ENCODE assay signal across 10 cellular contexts in the genomic region with DNA sequence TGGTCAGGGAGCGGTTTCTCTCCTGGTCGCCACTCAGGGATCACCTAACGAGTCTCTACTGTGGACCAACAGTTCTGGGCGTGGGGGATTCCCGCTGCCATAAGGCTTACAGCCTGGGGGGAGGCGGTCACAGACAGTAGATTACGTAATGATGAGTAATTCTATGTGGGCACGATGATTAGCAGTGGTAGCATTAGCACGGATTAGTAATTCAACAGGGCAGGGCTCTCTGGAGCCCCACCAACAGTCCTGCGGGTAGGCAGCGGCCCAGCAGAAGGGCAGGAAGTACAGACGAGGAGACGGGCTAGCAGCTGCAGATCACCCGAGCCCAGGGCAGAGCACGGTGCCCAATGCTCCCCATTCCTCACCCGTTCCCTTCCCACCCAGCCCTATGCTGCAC. TPM values are rescaled to one million over a fixed set of nuclear protein-coding genes. Genes with fewer than 3 reads are reported as not detected.
DNase-seq lines count a peak whose midpoint lies in the region; ATAC-seq and TF ChIP-seq lines count a peak whose summit lies in the region.
"Had no signal": no experiment of that assay in that cellular context is flagged by ENCODE, and none has a peak within 500 bp of the region (broad histone marks: within the 10 kb centered on the region; RNA-seq: fewer than 3 reads in every experiment).

No MANE protein-coding gene starts in this region.

- intact Hi-C loops in heart right ventricle (cut with DNase I): no loop called here
- intact Hi-C loops in gastrocnemius medialis (cut with DNase I; ENCODE audit: low total_unique reads): no loop called here

- H3K9me3 ChIP-seq in SK-N-SH (no peaks in the 10 kb centered on the region), heart right ventricle (no peaks in the 10 kb centered on the region), gastrocnemius medialis (no peaks in the 10 kb centered on the region)

- H3K36me3 ChIP-seq in SK-N-SH (replicated peaks in 1 of 2; ENCODE audit: control insufficient read depth in 1 of 2, insufficient read depth in 2 of 2, low read length in 1 of 2) (no peaks in the 10 kb centered on the region), heart right ventricle (no peaks in the 10 kb centered on the region), gastrocnemius medialis (no peaks in the 10 kb centered on the region)

- TF ChIP-seq EP300 in SK-N-SH (IDR thresholded peaks at IDR 0.05; ENCODE audit: borderline replicate concordance in 1 of 2, low read depth in 1 of 2, low read length in 1 of 2): no peak

- H3K4me2 ChIP-seq in SK-N-SH: peak overlapping the region; percentile 62; the same call in 1 of the 2 replicates

- TF ChIP-seq RAD21 in SK-N-SH (IDR thresholded peaks at IDR 0.05; ENCODE audit: low read length): no peak

- H3K27ac ChIP-seq in SK-N-SH (ENCODE audit: low read depth in 2 of 2, low read length in 1 of 2) (peak overlapping the region in 1 of 2 experiments; percentile 70; a peak in 2 of 4 replicates), heart right ventricle (peak overlapping the region in 1 of 10 donors; percentile 17), gastrocnemius medialis (no peak overlapping the region)
- H3K27ac ChIP-seq: 22Rv1 had no signal

- H3F3A ChIP-seq in SK-N-SH (replicated peaks; ENCODE audit: insufficient read depth): peaks cover 6% of the 10 kb centered on the region

- H3K9me3 Mint-ChIP-seq in stimulated activated memory B cell treated with anti-CD40 and anti-IgM and Interleukin-4, amounts not matched to agents 10 μg/mL and 1 μg/mL and 100 μg/mL, for 72 hours: no peaks in the 10 kb centered on the region
- H3K9me3 Mint-ChIP-seq: mesothelial cell of epicardium had no signal

- H3K9me2 ChIP-seq in SK-N-SH: no peaks in the 10 kb centered on the region

- H3K27me3 ChIP-seq in SK-N-SH (ENCODE audit: insufficient read depth) (no peaks in the 10 kb centered on the region), heart right ventricle (no peaks in the 10 kb centered on the region), gastrocnemius medialis (no peaks in the 10 kb centered on the region)

- TF ChIP-seq CTCF in SK-N-SH (IDR thresholded peaks at IDR 0.05): no peak
- no peak for TF ChIP-seq CTCF in heart right ventricle (IDR thresholded peaks at IDR 0.05)
- TF ChIP-seq CTCF in gastrocnemius medialis (IDR thresholded peaks at IDR 0.05 in 4 of 5, conservative IDR thresholded peaks at IDR 0.05 in 1 of 5): no peak

- POLR2A ChIA-PET in SK-N-SH (lab: Yijun Ruan, JAX): no interaction called here

- no peak overlapping the region for H3K4me3 Mint-ChIP-seq in stimulated activated memory B cell treated with anti-CD40 and anti-IgM and Interleukin-4, amounts not matched to agents 10 μg/mL and 1 μg/mL and 100 μg/mL, for 72 hours
- H3K4me3 Mint-ChIP-seq: mesothelial cell of epicardium had no signal

- ATAC-seq in heart right ventricle (peak in 5 of 8 donors; percentile 18 to 55 (median 25)), gastrocnemius medialis (no peak)
- ATAC-seq in stimulated activated memory B cell treated with anti-CD40 and anti-IgM and Interleukin-4, amounts not matched to agents 10 μg/mL and 1 μg/mL and 100 μg/mL, for 72 hours: peak; percentile 2

- peak overlapping the region; percentile 46; the same call in 1 of the 2 replicates for H3K9ac ChIP-seq in SK-N-SH

- H3K79me2 ChIP-seq in SK-N-SH (ENCODE audit: insufficient read depth): no peaks in the 10 kb centered on the region

- 11% methylated on average over 7 of the region's 16 CpGs for WGBS in SK-N-SH (ENCODE audit: low lambda C conversion rate)
- 64 to 68% methylated on average over 16 of the region's 16 CpGs for WGBS in heart right ventricle, 2 donors

- H3K27ac Mint-ChIP-seq in stimulated activated memory B cell treated with anti-CD40 and anti-IgM and Interleukin-4, amounts not matched to agents 10 μg/mL and 1 μg/mL and 100 μg/mL, for 72 hours: no peak overlapping the region
- H3K27ac Mint-ChIP-seq: mesothelial cell of epicardium had no signal

- CTCF ChIA-PET in SK-N-SH (lab: Yijun Ruan, JAX): no interaction called here

- no peak for TF ChIP-seq POLR2A in gastrocnemius medialis (IDR thresholded peaks at IDR 0.05)

- no peak overlapping the region for H2AFZ ChIP-seq in SK-N-SH (ENCODE audit: low read depth)

- H3K4me1 Mint-ChIP-seq in stimulated activated memory B cell treated with anti-CD40 and anti-IgM and Interleukin-4, amounts not matched to agents 10 μg/mL and 1 μg/mL and 100 μg/mL, for 72 hours: no peaks in the 10 kb centered on the region
- H3K4me1 Mint-ChIP-seq: mesothelial cell of epicardium had no signal

- in situ Hi-C loops in gastrocnemius medialis (cut with MboI; ENCODE audit: low sequenced_read_pairs in 4 of 4): no loop called here

- no peaks in the 10 kb centered on the region for H3K36me3 Mint-ChIP-seq in stimulated activated memory B cell treated with anti-CD40 and anti-IgM and Interleukin-4, amounts not matched to agents 10 μg/mL and 1 μg/mL and 100 μg/mL, for 72 hours
- H3K36me3 Mint-ChIP-seq: mesothelial cell of epicardium had no signal

- H3K4me1 ChIP-seq in SK-N-SH (ENCODE audit: control insufficient read depth in 1 of 2, insufficient read depth in 2 of 2, low read depth in 1 of 2, low read length in 1 of 2) (peaks cover 0 to 12% of the 10 kb centered on the region in 2 experiments; a peak in 3 of 4 replicates), heart right ventricle (peaks cover 2 to 26% (median 14%) of the 10 kb centered on the region in 9 donors), gastrocnemius medialis (no peaks in the 10 kb centered on the region)

- H3K27me3 Mint-ChIP-seq in stimulated activated memory B cell treated with anti-CD40 and anti-IgM and Interleukin-4, amounts not matched to agents 10 μg/mL and 1 μg/mL and 100 μg/mL, for 72 hours: peaks cover 36% of the 10 kb centered on the region

- DNase-seq in DMS 273 (lab: John Stamatoyannopoulos, UW; ENCODE audit: unreplicated experiment) (peak; percentile 31), DMS 273 treated with DMSO at 0.1 percent for 48 hours (lab: John Stamatoyannopoulos, UW) (no peak), SK-N-SH (no peak), heart right ventricle (no peak), mesenteric fat pad (ENCODE audit: low spot score) (no peak), gastrocnemius medialis (no peak)
- DNase-seq in activated naive CD4-positive, alpha-beta T cell (lab: John Stamatoyannopoulos, UW): no peak

- H4K20me1 ChIP-seq in SK-N-SH (ENCODE audit: insufficient read depth): no peaks in the 10 kb centered on the region

- H3K4me3 ChIP-seq in SK-N-SH (ENCODE audit: low read depth in 2 of 2, low read length in 1 of 2) (no peak overlapping the region), heart right ventricle (no peak overlapping the region), gastrocnemius medialis (no peak overlapping the region)

TF ChIP-seq in SK-N-SH, 30 proteins besides CTCF, POLR2A, EP300 and RAD21 (continues in another document):
- no peak for TF ChIP-seq RCOR1 (IDR thresholded peaks at IDR 0.05; ENCODE audit: low read length)
- TF ChIP-seq, protein P1, sequence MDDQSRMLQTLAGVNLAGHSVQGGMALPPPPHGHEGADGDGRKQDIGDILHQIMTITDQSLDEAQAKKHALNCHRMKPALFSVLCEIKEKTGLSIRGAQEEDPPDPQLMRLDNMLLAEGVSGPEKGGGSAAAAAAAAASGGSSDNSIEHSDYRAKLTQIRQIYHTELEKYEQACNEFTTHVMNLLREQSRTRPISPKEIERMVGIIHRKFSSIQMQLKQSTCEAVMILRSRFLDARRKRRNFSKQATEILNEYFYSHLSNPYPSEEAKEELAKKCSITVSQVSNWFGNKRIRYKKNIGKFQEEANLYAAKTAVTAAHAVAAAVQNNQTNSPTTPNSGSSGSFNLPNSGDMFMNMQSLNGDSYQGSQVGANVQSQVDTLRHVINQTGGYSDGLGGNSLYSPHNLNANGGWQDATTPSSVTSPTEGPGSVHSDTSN (IDR thresholded peaks at IDR 0.05): peak; percentile 46
- TF ChIP-seq NFIC (IDR thresholded peaks at IDR 0.05; ENCODE audit: borderline replicate concordance): peak; percentile 55; the same call in 1 of the 2 replicates
- TF ChIP-seq TEAD4 (IDR thresholded peaks at IDR 0.05; ENCODE audit: borderline replicate concordance, insufficient read depth): no peak
- no peak for TF ChIP-seq NRF1 (IDR thresholded peaks at IDR 0.05; ENCODE audit: low read depth, low read length)
- TF ChIP-seq TCF12 (IDR thresholded peaks at IDR 0.05): peak; percentile 63
- TF ChIP-seq, protein P2, sequence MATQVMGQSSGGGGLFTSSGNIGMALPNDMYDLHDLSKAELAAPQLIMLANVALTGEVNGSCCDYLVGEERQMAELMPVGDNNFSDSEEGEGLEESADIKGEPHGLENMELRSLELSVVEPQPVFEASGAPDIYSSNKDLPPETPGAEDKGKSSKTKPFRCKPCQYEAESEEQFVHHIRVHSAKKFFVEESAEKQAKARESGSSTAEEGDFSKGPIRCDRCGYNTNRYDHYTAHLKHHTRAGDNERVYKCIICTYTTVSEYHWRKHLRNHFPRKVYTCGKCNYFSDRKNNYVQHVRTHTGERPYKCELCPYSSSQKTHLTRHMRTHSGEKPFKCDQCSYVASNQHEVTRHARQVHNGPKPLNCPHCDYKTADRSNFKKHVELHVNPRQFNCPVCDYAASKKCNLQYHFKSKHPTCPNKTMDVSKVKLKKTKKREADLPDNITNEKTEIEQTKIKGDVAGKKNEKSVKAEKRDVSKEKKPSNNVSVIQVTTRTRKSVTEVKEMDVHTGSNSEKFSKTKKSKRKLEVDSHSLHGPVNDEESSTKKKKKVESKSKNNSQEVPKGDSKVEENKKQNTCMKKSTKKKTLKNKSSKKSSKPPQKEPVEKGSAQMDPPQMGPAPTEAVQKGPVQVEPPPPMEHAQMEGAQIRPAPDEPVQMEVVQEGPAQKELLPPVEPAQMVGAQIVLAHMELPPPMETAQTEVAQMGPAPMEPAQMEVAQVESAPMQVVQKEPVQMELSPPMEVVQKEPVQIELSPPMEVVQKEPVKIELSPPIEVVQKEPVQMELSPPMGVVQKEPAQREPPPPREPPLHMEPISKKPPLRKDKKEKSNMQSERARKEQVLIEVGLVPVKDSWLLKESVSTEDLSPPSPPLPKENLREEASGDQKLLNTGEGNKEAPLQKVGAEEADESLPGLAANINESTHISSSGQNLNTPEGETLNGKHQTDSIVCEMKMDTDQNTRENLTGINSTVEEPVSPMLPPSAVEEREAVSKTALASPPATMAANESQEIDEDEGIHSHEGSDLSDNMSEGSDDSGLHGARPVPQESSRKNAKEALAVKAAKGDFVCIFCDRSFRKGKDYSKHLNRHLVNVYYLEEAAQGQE (IDR thresholded peaks at IDR 0.05; ENCODE audit: low read depth, low read length): 0 out of 2 replicates have a peak, but pooled peaks have one; percentile 14
- no peak for TF ChIP-seq EZH2phosphoT487 (IDR thresholded peaks at IDR 0.05; ENCODE audit: borderline replicate concordance, low read depth)
- TF ChIP-seq TAF1 (IDR thresholded peaks at IDR 0.05; ENCODE audit: borderline replicate concordance, low read depth, low read length): no peak

RNA-seq across cellular contexts. Expression of a gene that starts 3.6 kb away (rescaled TPM):
- polyA plus RNA-seq in SK-N-SH (2012; rRNA removed): 0.10 and 0.11 TPM in 2 replicates
- 0.06 and 0.08 TPM in 2 replicates for polyA plus RNA-seq in SK-N-SH (2012; cell fraction: cytosol; rRNA removed)
- polyA plus RNA-seq in SK-N-SH (2012; cell fraction: nucleus; rRNA removed): 0.06 and 0.10 TPM in 2 replicates
- total RNA-seq in heart right ventricle: 1 to 10 TPM in 4 of 10 donors, under 1 TPM in 6; 0.15 to 1.7 (median 0.78) TPM
- under 1 TPM; 0.37 to 0.43 TPM for polyA plus RNA-seq in heart right ventricle
- total RNA-seq in mesenteric fat pad: 3.3 TPM
- total RNA-seq in gastrocnemius medialis: under 1 TPM in 2 of 4 donors, not detected in 2; 0.03 to 0.10 TPM

Comparison
In these comparisons a context has a peak if more than half of its experiments do, and no peak if none do; other contexts are left out.
1. ATAC-seq: peak in heart right ventricle (5 of 8) and stimulated activated memory B cell treated with anti-CD40 and anti-IgM and Interleukin-4, amounts not matched to agents 10 μg/mL and 1 μg/mL and 100 μg/mL, for 72 hours (single experiment); none in gastrocnemius medialis (0 of 2).